In the genomic region with DNA sequence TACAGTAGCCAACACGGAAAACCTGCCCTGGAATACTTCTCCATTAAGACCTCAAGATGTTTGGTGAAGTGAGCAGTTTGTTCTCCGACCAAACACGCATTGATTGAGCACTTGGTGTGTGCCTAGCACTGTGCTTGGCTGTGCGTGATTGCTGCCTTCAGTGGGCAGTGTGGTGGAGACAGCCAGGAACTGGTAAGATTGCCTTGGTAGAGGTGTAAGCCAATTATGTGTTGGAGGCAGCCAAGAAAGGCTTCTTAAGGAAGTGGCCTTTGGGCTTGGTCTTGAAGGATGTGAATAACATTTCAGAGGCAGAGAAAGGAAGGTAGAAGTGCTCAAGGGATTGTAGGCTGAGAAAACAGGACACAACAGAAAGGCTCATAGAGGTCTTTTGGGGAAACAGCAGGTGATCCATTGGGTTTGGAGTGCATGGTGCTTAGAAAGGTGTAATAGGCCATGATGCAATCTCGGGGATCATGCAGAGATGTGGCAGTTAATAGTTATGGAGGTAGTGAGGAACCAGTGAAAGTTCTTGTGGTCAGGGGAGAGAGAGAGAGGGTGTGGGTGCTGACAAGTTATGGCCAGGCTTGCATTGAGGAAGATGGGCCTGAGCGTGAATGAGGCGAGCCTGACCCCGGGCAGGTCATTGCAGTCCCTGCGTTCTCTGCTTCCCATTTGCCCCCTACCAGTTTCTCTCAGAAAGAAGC, we compare ENCODE assay signal across 10 cellular contexts. TPM values are rescaled to one million over a fixed set of nuclear protein-coding genes. Genes with fewer than 3 reads are reported as not detected.
DNase-seq lines count a peak whose midpoint lies in the region; ATAC-seq and TF ChIP-seq lines count a peak whose summit lies in the region.
"Had no signal": no experiment of that assay in that cellular context is flagged by ENCODE, and none has a peak within 500 bp of the region (broad histone marks: within the 10 kb centered on the region; RNA-seq: fewer than 3 reads in every experiment).

No MANE protein-coding gene starts in this region.

- H3K4me2 ChIP-seq in OCI-LY7 (ENCODE audit: low read length): peak overlapping the region; percentile 92

- POLR2A ChIA-PET in OCI-LY7 (lab: Charles Lee): no interaction called here

- H3K27ac ChIP-seq in OCI-LY7 (ENCODE audit: low read depth, low read length, poor library complexity, severe bottlenecking): no peak overlapping the region
- no peak overlapping the region for H3K27ac ChIP-seq in esophagus muscularis mucosa (replicated peaks in 1 of 4)
- H3K27ac ChIP-seq: gastroesophageal sphincter had no signal

- H3K79me2 ChIP-seq in OCI-LY7 (ENCODE audit: insufficient read depth, low read depth, low read length): peaks cover 100% of the 10 kb centered on the region

- peaks cover 3% of the 10 kb centered on the region for H3K9me3 Mint-ChIP-seq in natural killer cell treated with Interleukin-12 subunit alpha and Interleukin-12 subunit beta and Interleukin-15 and Interleukin-18, amount 100 ng/mL, for 72 hours
- H3K9me3 Mint-ChIP-seq: neural crest cell had no signal

- intact Hi-C loops in OCI-LY7 (cut with micrococcal nuclease; ENCODE audit: unreplicated experiment): no loop called here
- intact Hi-C loops in esophagus muscularis mucosa (cut with DNase I): no loop called here

- H3K4me3 Mint-ChIP-seq in natural killer cell treated with Interleukin-12 subunit alpha and Interleukin-12 subunit beta and Interleukin-15 and Interleukin-18, amount 100 ng/mL, for 72 hours: peak overlapping the region; percentile 68

- H3K27ac Mint-ChIP-seq in natural killer cell treated with Interleukin-12 subunit alpha and Interleukin-12 subunit beta and Interleukin-15 and Interleukin-18, amount 100 ng/mL, for 72 hours: peak overlapping the region; percentile 49 to 67

- H3K27me3 ChIP-seq in esophagus muscularis mucosa: no peaks in the 10 kb centered on the region
- H3K27me3 ChIP-seq: gastroesophageal sphincter had no signal

- no peak for TF ChIP-seq POLR2A in esophagus muscularis mucosa (IDR thresholded peaks at IDR 0.05; ENCODE audit: low read depth)

- peaks cover 85% of the 10 kb centered on the region for H4K20me1 ChIP-seq in OCI-LY7 (ENCODE audit: insufficient read depth, low read length)

- H3K36me3 ChIP-seq in OCI-LY7 (ENCODE audit: insufficient read depth, low read length): peaks cover 85% of the 10 kb centered on the region
- no peaks in the 10 kb centered on the region for H3K36me3 ChIP-seq in esophagus muscularis mucosa
- H3K36me3 ChIP-seq: gastroesophageal sphincter had no signal

- H3K27me3 Mint-ChIP-seq in natural killer cell treated with Interleukin-12 subunit alpha and Interleukin-12 subunit beta and Interleukin-15 and Interleukin-18, amount 100 ng/mL, for 72 hours: no peaks in the 10 kb centered on the region

- peaks cover 77 to 85% of the 10 kb centered on the region in 2 donors for H3K4me1 Mint-ChIP-seq in natural killer cell treated with Interleukin-12 subunit alpha and Interleukin-12 subunit beta and Interleukin-15 and Interleukin-18, amount 100 ng/mL, for 72 hours (ENCODE audit: low read depth in 2 of 2)

- no peaks in the 10 kb centered on the region for H3K36me3 Mint-ChIP-seq in natural killer cell treated with Interleukin-12 subunit alpha and Interleukin-12 subunit beta and Interleukin-15 and Interleukin-18, amount 100 ng/mL, for 72 hours

- TF ChIP-seq CTCF in OCI-LY7 (conservative IDR thresholded peaks at IDR 0.05; ENCODE audit: low read length): no peak
- TF ChIP-seq CTCF in esophagus muscularis mucosa (IDR thresholded peaks at IDR 0.05): no peak

- no peak overlapping the region for H2AFZ ChIP-seq in OCI-LY7 (ENCODE audit: low read length)

- no peaks in the 10 kb centered on the region for H3K9me2 ChIP-seq in OCI-LY7 (ENCODE audit: insufficient read depth, low read length)

- WGBS in esophagus muscularis mucosa: 75% methylated on average over 9 of the region's 9 CpGs

- DNase-seq in OCI-LY7 (ENCODE audit: low spot score): no peak
- DNase-seq in natural killer cell treated with Interleukin-12 subunit alpha and Interleukin-12 subunit beta and Interleukin-15 and Interleukin-18, amount 100 ng/mL, for 72 hours (ENCODE audit: low spot score): peak; percentile 60
- no peak for DNase-seq in esophagus muscularis mucosa (ENCODE audit: extremely low spot score)
- DNase-seq in NCI-H1694 (lab: John Stamatoyannopoulos, UW): no peak
- DNase-seq: anterior cingulate cortex had no signal

- CTCF ChIA-PET in OCI-LY7 (lab: Charles Lee; ENCODE audit: unreplicated experiment): interaction anchor here (1.1 kb wide), 1 partner anchor 157 kb away, joined by 3 read pairs; no protein-coding TSS in a partner anchor

- no peak overlapping the region for H3K4me3 ChIP-seq in OCI-LY7 (ENCODE audit: low read depth, low read length, poor library complexity, severe bottlenecking)
- H3K4me3 ChIP-seq in esophagus muscularis mucosa: no peak overlapping the region
- H3K4me3 ChIP-seq: gastroesophageal sphincter had no signal

- no peaks in the 10 kb centered on the region for H3K9me3 ChIP-seq in OCI-LY7 (ENCODE audit: low read length)
- H3K9me3 ChIP-seq in esophagus muscularis mucosa: no peaks in the 10 kb centered on the region
- H3K9me3 ChIP-seq: gastroesophageal sphincter had no signal

- TF ChIP-seq EP300 in esophagus muscularis mucosa (IDR thresholded peaks at IDR 0.05): no peak

- BruUV-seq in OCI-LY7 (replicated peaks; lab: Mats Ljungman, UMichigan): no TSS peak

- peaks cover 57% of the 10 kb centered on the region for H3K4me1 ChIP-seq in OCI-LY7 (ENCODE audit: insufficient read depth, low read length, poor library complexity, severe bottlenecking)
- peaks cover 57 to 81% (median 63%) of the 10 kb centered on the region in 4 donors for H3K4me1 ChIP-seq in esophagus muscularis mucosa

- ATAC-seq in GM18517 (IDR thresholded peaks at IDR 0.05; ENCODE audit: unreplicated experiment) (peak; percentile 37), HG02678 (IDR thresholded peaks at IDR 0.05; ENCODE audit: unreplicated experiment) (peak; percentile 59), GM21528 (IDR thresholded peaks at IDR 0.05; ENCODE audit: low FRiP score, unreplicated experiment) (no peak)
- ATAC-seq in natural killer cell treated with Interleukin-12 subunit alpha and Interleukin-12 subunit beta and Interleukin-15 and Interleukin-18, amount 100 ng/mL, for 72 hours: peak; percentile 61 to 75
- ATAC-seq: gastroesophageal sphincter had no signal

RNA-seq across cellular contexts. Expression of gene B3GNT2, which starts 6.3 kb away (rescaled TPM):
- total RNA-seq in OCI-LY7 (2014; rRNA removed; shearing (Covaris generic)): 63.0 and 65.8 TPM in 2 replicates
- 47.9 and 51.1 TPM in 2 replicates for total RNA-seq in OCI-LY7 (2022)
- total RNA-seq in natural killer cell treated with Interleukin-12 subunit alpha and Interleukin-12 subunit beta and Interleukin-15 and Interleukin-18, amount 100 ng/mL, for 72 hours: 10 to 100 TPM; 29.8 to 31.0 TPM
- 10 to 100 TPM; 11.6 to 16.3 (median 14.5) TPM for total RNA-seq in esophagus muscularis mucosa
